ENCODE assay signal across 16 cellular contexts in the genomic region with DNA sequence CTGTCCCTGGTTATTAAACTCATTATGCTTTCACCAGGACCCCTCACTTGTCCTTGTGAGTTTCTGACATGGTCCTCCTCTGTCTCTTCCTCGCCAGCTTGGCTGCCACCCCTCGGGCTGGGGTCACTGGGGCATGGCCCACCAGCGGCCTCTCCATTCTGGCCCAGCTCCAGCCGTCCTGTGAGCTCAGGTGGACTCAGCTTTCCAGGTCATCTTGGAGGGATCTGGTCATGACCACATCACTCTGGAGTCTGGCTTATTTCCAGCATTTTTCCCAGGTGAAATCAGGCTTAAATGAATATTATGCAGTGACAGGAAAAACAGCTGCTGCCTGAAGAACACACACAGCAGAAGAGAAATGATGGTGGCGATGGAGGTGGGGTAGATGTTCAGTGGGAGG.
DNase-seq lines count a peak whose midpoint lies in the region; TF ChIP-seq lines count a peak whose summit lies in the region.
"Had no signal": no experiment of that assay in that cellular context is flagged by ENCODE, and none has a peak within 500 bp of the region (broad histone marks: within the 10 kb centered on the region; RNA-seq: fewer than 3 reads in every experiment).

No MANE protein-coding gene starts in this region.

- H3K4me3 ChIP-seq in mesodermal cell (ENCODE audit: extremely low read depth, insufficient read depth, low read length, poor library complexity, severe bottlenecking) (no peak overlapping the region), tibial artery (no peak overlapping the region)
- H3K4me3 ChIP-seq: lower lobe of right lung, SK-N-MC had no signal

- H3K9me3 ChIP-seq in mesodermal cell (ENCODE audit: control insufficient read depth, low read length) (no peaks in the 10 kb centered on the region), tibial artery (no peaks in the 10 kb centered on the region)
- H3K9me3 ChIP-seq: lower lobe of right lung, neutrophil had no signal

- H3K27me3 ChIP-seq in tibial artery = no peaks in the 10 kb centered on the region
- H3K27me3 ChIP-seq: neutrophil had no signal

- WGBS in mesodermal cell (ENCODE audit: insufficient coverage in 2 of 2), 2 experiments = 89 to 97% methylated on average over 5 of the region's 5 CpGs

- H3K36me3 ChIP-seq in mesodermal cell (ENCODE audit: control insufficient read depth, insufficient read depth, low read length) (no peaks in the 10 kb centered on the region), tibial artery (no peaks in the 10 kb centered on the region)
- H3K36me3 ChIP-seq: lower lobe of right lung, neutrophil had no signal

- no peak overlapping the region for H3K4me3 Mint-ChIP-seq in brain
- H3K4me3 Mint-ChIP-seq: activated CD8-positive, alpha-beta T cell treated with anti-CD3 and anti-CD28 coated beads for 36 hours; CD4-positive, CD25-positive, alpha-beta regulatory T cell; stimulated activated effector memory CD8-positive, alpha-beta T cell treated with anti-CD3 and anti-CD28 coated beads, Interleukin-12 subunit alpha, Interleukin-12 subunit beta, amount 100 ng/mL, for 72 hours had no signal

- H3K36me3 Mint-ChIP-seq in brain = no peaks in the 10 kb centered on the region
- H3K36me3 Mint-ChIP-seq: CD4-positive, CD25-positive, alpha-beta regulatory T cell; stimulated activated effector memory CD8-positive, alpha-beta T cell treated with anti-CD3 and anti-CD28 coated beads, Interleukin-12 subunit alpha, Interleukin-12 subunit beta, amount 100 ng/mL, for 72 hours had no signal

- TF ChIP-seq CTCF in brain (conservative IDR thresholded peaks at IDR 0.05) = no peak
- TF ChIP-seq CTCF in tibial artery (IDR thresholded peaks at IDR 0.05) = no peak

- H3K27ac ChIP-seq in mesodermal cell (ENCODE audit: low read depth, low read length, severe bottlenecking) (peak overlapping the region; percentile 84), tibial artery (peak overlapping the region; percentile 81 to 85)
- H3K27ac ChIP-seq: 22Rv1, lower lobe of right lung, neutrophil, SK-N-MC had no signal

- peak overlapping the region in 3 of 5 experiments; percentile 80 to 95 (median 82) for H3K27ac Mint-ChIP-seq in brain
- H3K27ac Mint-ChIP-seq: activated CD8-positive, alpha-beta T cell treated with anti-CD3 and anti-CD28 coated beads for 36 hours; CD4-positive, CD25-positive, alpha-beta regulatory T cell; stimulated activated effector memory CD8-positive, alpha-beta T cell treated with anti-CD3 and anti-CD28 coated beads, Interleukin-12 subunit alpha, Interleukin-12 subunit beta, amount 100 ng/mL, for 72 hours had no signal

- H3K4me1 ChIP-seq in mesodermal cell (ENCODE audit: control insufficient read depth, insufficient read depth, low read length, poor library complexity, severe bottlenecking) = peaks cover 42% of the 10 kb centered on the region
- H3K4me1 ChIP-seq in tibial artery = peaks cover 0 to 75% (median 47%) of the 10 kb centered on the region in 4 donors

- H3K9me3 Mint-ChIP-seq in brain = peaks cover 3 to 13% (median 6%) of the 10 kb centered on the region in 5 experiments
- H3K9me3 Mint-ChIP-seq: stimulated activated effector memory CD8-positive, alpha-beta T cell treated with anti-CD3 and anti-CD28 coated beads, Interleukin-12 subunit alpha, Interleukin-12 subunit beta, amount 100 ng/mL, for 72 hours had no signal

- H3K4me1 Mint-ChIP-seq in brain = peaks cover 61% of the 10 kb centered on the region
- H3K4me1 Mint-ChIP-seq: CD4-positive, CD25-positive, alpha-beta regulatory T cell; stimulated activated effector memory CD8-positive, alpha-beta T cell treated with anti-CD3 and anti-CD28 coated beads, Interleukin-12 subunit alpha, Interleukin-12 subunit beta, amount 100 ng/mL, for 72 hours had no signal

- DNase-seq in NCI-H2171 treated with DMSO at 0.1 percent for 48 hours (lab: John Stamatoyannopoulos, UW) = peak; percentile 2
- DNase-seq in NCI-H2171 (lab: John Stamatoyannopoulos, UW) = no peak
- no peak for DNase-seq in tibial artery
- no peak for DNase-seq in activated CD4-positive, alpha-beta T cell treated with anti-CD3 and anti-CD28 coated beads, Interleukin-2, amount 50 U/mL, for 48 hours
- DNase-seq in activated CD4-positive, alpha-beta T cell treated with anti-CD3 and anti-CD28 coated beads for 48 hours = no peak
- DNase-seq in GOT3 (lab: John Stamatoyannopoulos, UW) = no peak
- DNase-seq: activated CD8-positive, alpha-beta T cell treated with anti-CD3 and anti-CD28 coated beads for 36 hours; CD4-positive, CD25-positive, alpha-beta regulatory T cell; KBM-7; lower lobe of right lung had no signal

- intact Hi-C loops in tibial artery (cut with DNase I; ENCODE audit: low total_unique reads) = loop anchor here (10.0 kb wide), 2 partner anchors 148 to 182 kb away; no protein-coding TSS in a partner anchor

- H3K27me3 Mint-ChIP-seq in brain = peaks cover under 1% of the 10 kb centered on the region
